ENCODE assay signal across 8 cellular contexts in the genomic region with DNA sequence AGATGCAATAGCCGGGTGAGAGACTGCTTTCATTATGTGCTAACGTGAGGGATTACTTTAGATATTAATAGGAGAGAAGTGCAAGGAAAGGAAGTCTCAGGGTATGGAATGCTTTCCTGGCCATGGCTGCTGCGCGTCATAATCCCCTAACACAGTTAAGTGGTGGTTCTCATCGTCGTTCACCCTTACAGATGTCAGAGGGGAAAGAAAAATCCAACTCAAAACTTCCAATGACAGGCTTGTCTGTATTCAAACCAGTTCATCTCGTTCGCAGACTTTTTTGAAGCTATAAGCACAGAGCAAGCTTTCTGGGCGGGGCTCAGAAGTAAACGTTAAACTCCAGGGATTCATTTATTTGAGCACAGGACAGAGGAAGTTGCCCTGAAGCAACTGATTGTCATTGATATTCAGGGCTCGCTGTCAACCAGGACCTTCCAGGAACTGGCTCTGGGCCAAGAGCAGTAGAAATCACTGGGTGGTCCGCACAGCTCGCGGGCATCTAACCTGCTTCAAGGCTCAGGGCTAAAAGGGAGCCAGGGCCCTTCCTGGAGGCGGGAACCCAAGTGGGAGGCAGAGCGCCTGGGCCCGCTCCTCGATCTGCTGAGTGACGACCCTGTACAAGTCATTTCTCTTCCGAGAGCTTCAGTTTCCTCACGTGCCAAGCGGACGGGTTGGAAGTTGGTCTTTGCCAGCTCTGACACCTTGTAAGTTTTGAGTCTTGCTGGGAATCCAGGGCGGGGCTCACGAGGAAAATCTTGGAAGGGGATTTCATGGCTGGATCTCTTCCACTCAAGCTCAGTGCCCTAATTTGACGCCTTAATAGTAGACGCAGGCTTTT. TPM values are rescaled to one million over a fixed set of nuclear protein-coding genes. Genes with fewer than 3 reads are reported as not detected.
DNase-seq lines count a peak whose midpoint lies in the region; ATAC-seq and TF ChIP-seq lines count a peak whose summit lies in the region.

No MANE protein-coding gene starts in this region.

- peak overlapping the region; percentile 84 for H3K4me2 ChIP-seq in neural cell (ENCODE audit: low read length)

- DNase-seq in activated CD8-positive, alpha-beta T cell treated with anti-CD3 and anti-CD28 coated beads, Interleukin-2, amount 10 ng/mL, durations not matched to agents 7 days and 5 days: peak; percentile 31
- DNase-seq in fibroblast of villous mesenchyme (ENCODE audit: low read depth) (peak; percentile 67), erythroblast (lab: John Stamatoyannopoulos, UW) (no peak)

- no peaks in the 10 kb centered on the region for H3K27me3 Mint-ChIP-seq in activated CD8-positive, alpha-beta T cell treated with anti-CD3 and anti-CD28 coated beads, Interleukin-2, amount 10 ng/mL, durations not matched to agents 7 days and 5 days (ENCODE audit: low read depth)

- TF ChIP-seq CTCF in C4-2B (conservative IDR thresholded peaks at IDR 0.05) (no peak), fibroblast of villous mesenchyme (IDR thresholded peaks at IDR 0.05; ENCODE audit: insufficient read depth, low read depth, low read length) (no peak), neural cell (IDR thresholded peaks at IDR 0.05; ENCODE audit: poor library complexity, severe bottlenecking) (no peak)

- H3K9me3 ChIP-seq in HUES64 (ENCODE audit: insufficient read depth, low read depth, low read length): no peaks in the 10 kb centered on the region
- H3K9me3 ChIP-seq in neural cell (ENCODE audit: low read length): no peaks in the 10 kb centered on the region

- H3K27ac Mint-ChIP-seq in activated CD8-positive, alpha-beta T cell treated with anti-CD3 and anti-CD28 coated beads, Interleukin-2, amount 10 ng/mL, durations not matched to agents 7 days and 5 days: peak overlapping the region; percentile 88

- H3F3A ChIP-seq in neural cell (ENCODE audit: insufficient read depth, low read length, poor library complexity, severe bottlenecking): no peaks in the 10 kb centered on the region

- no peak for TF ChIP-seq RAD21 in neural cell (conservative IDR thresholded peaks at IDR 0.05)

- no peaks in the 10 kb centered on the region for H3K36me3 ChIP-seq in HUES64 (ENCODE audit: insufficient read depth, low read length)
- no peaks in the 10 kb centered on the region for H3K36me3 ChIP-seq in neural cell (ENCODE audit: insufficient read depth, low read length)

- H3K9me3 Mint-ChIP-seq in activated CD8-positive, alpha-beta T cell treated with anti-CD3 and anti-CD28 coated beads, Interleukin-2, amount 10 ng/mL, durations not matched to agents 7 days and 5 days (ENCODE audit: insufficient read depth): peaks cover 6% of the 10 kb centered on the region

- H3K4me1 ChIP-seq in HUES64 (ENCODE audit: insufficient read depth, low read length): peaks cover 27% of the 10 kb centered on the region

- H2AFZ ChIP-seq in neural cell (ENCODE audit: low read depth, low read length): peak overlapping the region; percentile 76

- peak overlapping the region; percentile 90 for H3K4me3 Mint-ChIP-seq in activated CD8-positive, alpha-beta T cell treated with anti-CD3 and anti-CD28 coated beads, Interleukin-2, amount 10 ng/mL, durations not matched to agents 7 days and 5 days

- WGBS in HUES64: 7% methylated on average over 27 of the region's 27 CpGs

- no peak for TF ChIP-seq POLR2A in erythroblast (IDR thresholded peaks at IDR 0.05; ENCODE audit: low read length)

- H3K27me3 ChIP-seq in HUES64 (ENCODE audit: insufficient read depth, low read length) (no peaks in the 10 kb centered on the region), neural cell (ENCODE audit: insufficient read depth, low read depth, low read length) (no peaks in the 10 kb centered on the region)

- POLR2A ChIA-PET in activated CD8-positive, alpha-beta T cell treated with anti-CD3 and anti-CD28 coated beads, Interleukin-2, amount 10 ng/mL, durations not matched to agents 7 days and 5 days (lab: Charles Lee): interaction anchor here (0.5 to 5.3 kb wide), 12 partner anchors 13 to 412 kb away, joined by 3 to 92 read pairs (median 3); a partner anchor contains a TSS

- H3K9ac ChIP-seq in HUES64 (ENCODE audit: low read depth, low read length) (peak overlapping the region; percentile 95), neural cell (ENCODE audit: low read length) (peak overlapping the region; percentile 90)

- no peak for TF ChIP-seq EP300 in neural cell (conservative IDR thresholded peaks at IDR 0.05; ENCODE audit: poor library complexity, severe bottlenecking)

- peaks cover 6% of the 10 kb centered on the region for H3K79me2 ChIP-seq in neural cell (replicated peaks; ENCODE audit: insufficient read depth, low read length)

- no peak for ATAC-seq in activated CD8-positive, alpha-beta T cell treated with anti-CD3 and anti-CD28 coated beads, Interleukin-2, amount 10 ng/mL, durations not matched to agents 7 days and 5 days
- ATAC-seq in GM19463 (IDR thresholded peaks at IDR 0.05; ENCODE audit: unreplicated experiment): no peak
- no peak for ATAC-seq in GM21390 (IDR thresholded peaks at IDR 0.05; ENCODE audit: unreplicated experiment)

- no peaks in the 10 kb centered on the region for H4K20me1 ChIP-seq in neural cell (ENCODE audit: insufficient read depth)

- peaks cover 62% of the 10 kb centered on the region for H3K4me1 Mint-ChIP-seq in activated CD8-positive, alpha-beta T cell treated with anti-CD3 and anti-CD28 coated beads, Interleukin-2, amount 10 ng/mL, durations not matched to agents 7 days and 5 days (ENCODE audit: low read depth)

- no peaks in the 10 kb centered on the region for H3K9me2 ChIP-seq in neural cell (ENCODE audit: insufficient read depth, low read length)

- H3K4me3 ChIP-seq in HUES64 (ENCODE audit: low read length) (peak overlapping the region; percentile 80), fibroblast of villous mesenchyme (ENCODE audit: low read depth, low read length) (peak overlapping the region; percentile 87), neural cell (ENCODE audit: low read length) (peak overlapping the region; percentile 88)

- H3K27ac ChIP-seq in C4-2B: peak overlapping the region; percentile 85
- H3K27ac ChIP-seq in HUES64 (ENCODE audit: low read depth, low read length): peak overlapping the region; percentile 98
- peak overlapping the region; percentile 78 for H3K27ac ChIP-seq in neural cell (ENCODE audit: low read length)

- CTCF ChIA-PET in activated CD8-positive, alpha-beta T cell treated with anti-CD3 and anti-CD28 coated beads, Interleukin-2, amount 10 ng/mL, durations not matched to agents 7 days and 5 days (lab: Charles Lee): interaction anchor here (0.7 to 5.1 kb wide), 9 partner anchors 10 to 803 kb away, joined by 3 to 41 read pairs (median 5); a partner anchor contains a TSS

- peaks cover 29% of the 10 kb centered on the region for H3K36me3 Mint-ChIP-seq in activated CD8-positive, alpha-beta T cell treated with anti-CD3 and anti-CD28 coated beads, Interleukin-2, amount 10 ng/mL, durations not matched to agents 7 days and 5 days (ENCODE audit: low read depth)

TF ChIP-seq in neural cell, 6 proteins besides CTCF, POLR2A, EP300 and RAD21:
- TF ChIP-seq MXI1 (conservative IDR thresholded peaks at IDR 0.05; ENCODE audit: poor library complexity, severe bottlenecking): peak; percentile 6
- TF ChIP-seq, protein P1, sequence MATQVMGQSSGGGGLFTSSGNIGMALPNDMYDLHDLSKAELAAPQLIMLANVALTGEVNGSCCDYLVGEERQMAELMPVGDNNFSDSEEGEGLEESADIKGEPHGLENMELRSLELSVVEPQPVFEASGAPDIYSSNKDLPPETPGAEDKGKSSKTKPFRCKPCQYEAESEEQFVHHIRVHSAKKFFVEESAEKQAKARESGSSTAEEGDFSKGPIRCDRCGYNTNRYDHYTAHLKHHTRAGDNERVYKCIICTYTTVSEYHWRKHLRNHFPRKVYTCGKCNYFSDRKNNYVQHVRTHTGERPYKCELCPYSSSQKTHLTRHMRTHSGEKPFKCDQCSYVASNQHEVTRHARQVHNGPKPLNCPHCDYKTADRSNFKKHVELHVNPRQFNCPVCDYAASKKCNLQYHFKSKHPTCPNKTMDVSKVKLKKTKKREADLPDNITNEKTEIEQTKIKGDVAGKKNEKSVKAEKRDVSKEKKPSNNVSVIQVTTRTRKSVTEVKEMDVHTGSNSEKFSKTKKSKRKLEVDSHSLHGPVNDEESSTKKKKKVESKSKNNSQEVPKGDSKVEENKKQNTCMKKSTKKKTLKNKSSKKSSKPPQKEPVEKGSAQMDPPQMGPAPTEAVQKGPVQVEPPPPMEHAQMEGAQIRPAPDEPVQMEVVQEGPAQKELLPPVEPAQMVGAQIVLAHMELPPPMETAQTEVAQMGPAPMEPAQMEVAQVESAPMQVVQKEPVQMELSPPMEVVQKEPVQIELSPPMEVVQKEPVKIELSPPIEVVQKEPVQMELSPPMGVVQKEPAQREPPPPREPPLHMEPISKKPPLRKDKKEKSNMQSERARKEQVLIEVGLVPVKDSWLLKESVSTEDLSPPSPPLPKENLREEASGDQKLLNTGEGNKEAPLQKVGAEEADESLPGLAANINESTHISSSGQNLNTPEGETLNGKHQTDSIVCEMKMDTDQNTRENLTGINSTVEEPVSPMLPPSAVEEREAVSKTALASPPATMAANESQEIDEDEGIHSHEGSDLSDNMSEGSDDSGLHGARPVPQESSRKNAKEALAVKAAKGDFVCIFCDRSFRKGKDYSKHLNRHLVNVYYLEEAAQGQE (IDR thresholded peaks at IDR 0.05; ENCODE audit: borderline replicate concordance): no peak
TF ChIP-seq in neural cell: peak in this region for 1.

RNA-seq across cellular contexts. Expression of a gene that starts 1.1 kb away (rescaled TPM):
- 12.1 TPM for polyA plus RNA-seq in HUES64 (2013, experiment 1 of 2)
- polyA plus RNA-seq in HUES64 (2013, experiment 2 of 2): 14.8 TPM
- 10 to 100 TPM; 51.3 to 58.9 TPM for total RNA-seq in activated CD8-positive, alpha-beta T cell treated with anti-CD3 and anti-CD28 coated beads, Interleukin-2, amount 10 ng/mL, durations not matched to agents 7 days and 5 days
- 196 TPM in 2 replicates for total RNA-seq in fibroblast of villous mesenchyme
- 3.0 and 3.2 TPM in 2 replicates for polyA plus RNA-seq in neural cell
- 24.1 and 50.6 TPM in 2 replicates for polyA minus RNA-seq in neural cell

Comparison
In these comparisons a context has a peak if more than half of its experiments do, and no peak if none do; other contexts are left out.
1. DNase-seq: peak in activated CD8-positive, alpha-beta T cell treated with anti-CD3 and anti-CD28 coated beads, Interleukin-2, amount 10 ng/mL, durations not matched to agents 7 days and 5 days (single experiment) and fibroblast of villous mesenchyme (single experiment); none in erythroblast (0 of 2).
2. Peak in every context shown above with its lines, with median percentiles within 50 percentile points of each other: H3K27ac ChIP-seq and H3K4me3 ChIP-seq.